1 cellular context compared by ENCODE assay signal in the genomic region with DNA sequence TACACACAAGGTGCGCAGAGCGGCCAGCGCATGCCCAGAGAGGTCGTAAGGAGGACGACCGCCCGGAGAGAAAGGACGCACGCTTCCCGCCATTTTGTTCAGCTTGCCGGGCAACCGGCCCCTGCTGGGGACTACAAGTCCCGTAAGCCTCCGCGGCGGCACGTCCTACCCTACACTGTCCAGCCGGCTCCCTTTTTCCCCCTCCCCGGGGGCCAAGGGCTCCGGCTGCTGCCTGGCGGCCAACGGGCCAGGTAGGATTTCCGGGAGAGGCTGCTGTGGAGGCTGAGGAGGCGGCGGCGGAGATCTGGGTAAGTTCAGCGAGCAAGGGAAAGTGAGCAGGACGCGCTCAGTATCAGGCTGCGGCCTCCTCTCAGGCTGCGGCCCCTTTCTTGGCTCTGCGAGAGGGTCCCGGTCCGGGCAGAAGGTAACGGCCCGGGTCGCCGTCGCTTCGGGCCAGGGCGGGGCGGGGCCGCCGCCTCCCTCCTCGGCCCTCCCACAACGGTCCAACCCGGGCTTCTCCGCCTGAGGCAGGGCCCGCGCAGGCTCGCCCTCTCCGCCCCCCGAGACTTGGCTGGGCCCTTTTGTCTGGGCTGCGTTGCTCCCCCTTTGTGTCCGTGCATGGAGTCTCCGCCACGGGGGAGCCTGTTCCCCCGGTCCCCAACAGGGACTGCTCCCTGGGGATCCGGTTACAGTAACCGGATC.
TF ChIP-seq lines count a peak whose summit lies in the region.

TSS of gene PHACTR4 (plus strand) at position 223 of the 702 bp plus-strand sequence. CDS start 37,708 bp downstream, outside the sequence.

TF ChIP-seq in HepG2, 621 proteins besides CTCF, POLR2A, EP300 and RAD21 (continued from another document and continues in another):
- TF ChIP-seq PATZ1 (CRISPR knock-in tag; IDR thresholded peaks at IDR 0.05) = peak; percentile 93
- TF ChIP-seq, protein P1, sequence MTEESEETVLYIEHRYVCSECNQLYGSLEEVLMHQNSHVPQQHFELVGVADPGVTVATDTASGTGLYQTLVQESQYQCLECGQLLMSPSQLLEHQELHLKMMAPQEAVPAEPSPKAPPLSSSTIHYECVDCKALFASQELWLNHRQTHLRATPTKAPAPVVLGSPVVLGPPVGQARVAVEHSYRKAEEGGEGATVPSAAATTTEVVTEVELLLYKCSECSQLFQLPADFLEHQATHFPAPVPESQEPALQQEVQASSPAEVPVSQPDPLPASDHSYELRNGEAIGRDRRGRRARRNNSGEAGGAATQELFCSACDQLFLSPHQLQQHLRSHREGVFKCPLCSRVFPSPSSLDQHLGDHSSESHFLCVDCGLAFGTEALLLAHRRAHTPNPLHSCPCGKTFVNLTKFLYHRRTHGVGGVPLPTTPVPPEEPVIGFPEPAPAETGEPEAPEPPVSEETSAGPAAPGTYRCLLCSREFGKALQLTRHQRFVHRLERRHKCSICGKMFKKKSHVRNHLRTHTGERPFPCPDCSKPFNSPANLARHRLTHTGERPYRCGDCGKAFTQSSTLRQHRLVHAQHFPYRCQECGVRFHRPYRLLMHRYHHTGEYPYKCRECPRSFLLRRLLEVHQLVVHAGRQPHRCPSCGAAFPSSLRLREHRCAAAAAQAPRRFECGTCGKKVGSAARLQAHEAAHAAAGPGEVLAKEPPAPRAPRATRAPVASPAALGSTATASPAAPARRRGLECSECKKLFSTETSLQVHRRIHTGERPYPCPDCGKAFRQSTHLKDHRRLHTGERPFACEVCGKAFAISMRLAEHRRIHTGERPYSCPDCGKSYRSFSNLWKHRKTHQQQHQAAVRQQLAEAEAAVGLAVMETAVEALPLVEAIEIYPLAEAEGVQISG (CRISPR knock-in tag; IDR thresholded peaks at IDR 0.05) = peak; percentile 84
- TF ChIP-seq TBX3 (IDR thresholded peaks at IDR 0.05; ENCODE audit: borderline replicate concordance) = no peak
- TF ChIP-seq ZNF510 (CRISPR knock-in tag; IDR thresholded peaks at IDR 0.05; ENCODE audit: low read depth) = no peak
- TF ChIP-seq ZNF772 (CRISPR knock-in tag; IDR thresholded peaks at IDR 0.05) = peak; percentile 66; the same call in 1 of the 2 replicates
- TF ChIP-seq, protein P2, sequence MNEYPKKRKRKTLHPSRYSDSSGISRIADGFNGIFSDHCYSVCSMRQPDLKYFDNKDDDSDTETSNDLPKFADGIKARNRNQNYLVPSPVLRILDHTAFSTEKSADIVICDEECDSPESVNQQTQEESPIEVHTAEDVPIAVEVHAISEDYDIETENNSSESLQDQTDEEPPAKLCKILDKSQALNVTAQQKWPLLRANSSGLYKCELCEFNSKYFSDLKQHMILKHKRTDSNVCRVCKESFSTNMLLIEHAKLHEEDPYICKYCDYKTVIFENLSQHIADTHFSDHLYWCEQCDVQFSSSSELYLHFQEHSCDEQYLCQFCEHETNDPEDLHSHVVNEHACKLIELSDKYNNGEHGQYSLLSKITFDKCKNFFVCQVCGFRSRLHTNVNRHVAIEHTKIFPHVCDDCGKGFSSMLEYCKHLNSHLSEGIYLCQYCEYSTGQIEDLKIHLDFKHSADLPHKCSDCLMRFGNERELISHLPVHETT (CRISPR knock-in tag; conservative IDR thresholded peaks at IDR 0.05) = no peak; the same call in 1 of the 2 replicates
- peak; percentile 92 for TF ChIP-seq ZNF687 (CRISPR knock-in tag; IDR thresholded peaks at IDR 0.05)
- TF ChIP-seq LRRFIP1 (CRISPR knock-in tag; conservative IDR thresholded peaks at IDR 0.05) = no peak
- TF ChIP-seq ZBTB38 (CRISPR knock-in tag; IDR thresholded peaks at IDR 0.05) = peak; percentile 54; the same call in 1 of the 2 replicates
- TF ChIP-seq TEAD3 (CRISPR knock-in tag; optimal IDR thresholded peaks at IDR 0.05; ENCODE audit: borderline replicate concordance) = peak; percentile 38
- TF ChIP-seq PBX3 (CRISPR knock-in tag; IDR thresholded peaks at IDR 0.05; ENCODE audit: borderline replicate concordance) = no peak
- no peak for TF ChIP-seq ZNF713 (CRISPR knock-in tag; IDR thresholded peaks at IDR 0.05)
- TF ChIP-seq, protein P3, sequence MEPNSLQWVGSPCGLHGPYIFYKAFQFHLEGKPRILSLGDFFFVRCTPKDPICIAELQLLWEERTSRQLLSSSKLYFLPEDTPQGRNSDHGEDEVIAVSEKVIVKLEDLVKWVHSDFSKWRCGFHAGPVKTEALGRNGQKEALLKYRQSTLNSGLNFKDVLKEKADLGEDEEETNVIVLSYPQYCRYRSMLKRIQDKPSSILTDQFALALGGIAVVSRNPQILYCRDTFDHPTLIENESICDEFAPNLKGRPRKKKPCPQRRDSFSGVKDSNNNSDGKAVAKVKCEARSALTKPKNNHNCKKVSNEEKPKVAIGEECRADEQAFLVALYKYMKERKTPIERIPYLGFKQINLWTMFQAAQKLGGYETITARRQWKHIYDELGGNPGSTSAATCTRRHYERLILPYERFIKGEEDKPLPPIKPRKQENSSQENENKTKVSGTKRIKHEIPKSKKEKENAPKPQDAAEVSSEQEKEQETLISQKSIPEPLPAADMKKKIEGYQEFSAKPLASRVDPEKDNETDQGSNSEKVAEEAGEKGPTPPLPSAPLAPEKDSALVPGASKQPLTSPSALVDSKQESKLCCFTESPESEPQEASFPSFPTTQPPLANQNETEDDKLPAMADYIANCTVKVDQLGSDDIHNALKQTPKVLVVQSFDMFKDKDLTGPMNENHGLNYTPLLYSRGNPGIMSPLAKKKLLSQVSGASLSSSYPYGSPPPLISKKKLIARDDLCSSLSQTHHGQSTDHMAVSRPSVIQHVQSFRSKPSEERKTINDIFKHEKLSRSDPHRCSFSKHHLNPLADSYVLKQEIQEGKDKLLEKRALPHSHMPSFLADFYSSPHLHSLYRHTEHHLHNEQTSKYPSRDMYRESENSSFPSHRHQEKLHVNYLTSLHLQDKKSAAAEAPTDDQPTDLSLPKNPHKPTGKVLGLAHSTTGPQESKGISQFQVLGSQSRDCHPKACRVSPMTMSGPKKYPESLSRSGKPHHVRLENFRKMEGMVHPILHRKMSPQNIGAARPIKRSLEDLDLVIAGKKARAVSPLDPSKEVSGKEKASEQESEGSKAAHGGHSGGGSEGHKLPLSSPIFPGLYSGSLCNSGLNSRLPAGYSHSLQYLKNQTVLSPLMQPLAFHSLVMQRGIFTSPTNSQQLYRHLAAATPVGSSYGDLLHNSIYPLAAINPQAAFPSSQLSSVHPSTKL (CRISPR knock-in tag; IDR thresholded peaks at IDR 0.05) = peak; percentile 49; the same call in 1 of the 2 replicates
- TF ChIP-seq ZUFSP (CRISPR knock-in tag; IDR thresholded peaks at IDR 0.05; ENCODE audit: borderline replicate concordance) = no peak
- no peak for TF ChIP-seq SYNCRIP (IDR thresholded peaks at IDR 0.05; ENCODE audit: insufficient read depth, low read depth, low read length)
- TF ChIP-seq, protein P4, sequence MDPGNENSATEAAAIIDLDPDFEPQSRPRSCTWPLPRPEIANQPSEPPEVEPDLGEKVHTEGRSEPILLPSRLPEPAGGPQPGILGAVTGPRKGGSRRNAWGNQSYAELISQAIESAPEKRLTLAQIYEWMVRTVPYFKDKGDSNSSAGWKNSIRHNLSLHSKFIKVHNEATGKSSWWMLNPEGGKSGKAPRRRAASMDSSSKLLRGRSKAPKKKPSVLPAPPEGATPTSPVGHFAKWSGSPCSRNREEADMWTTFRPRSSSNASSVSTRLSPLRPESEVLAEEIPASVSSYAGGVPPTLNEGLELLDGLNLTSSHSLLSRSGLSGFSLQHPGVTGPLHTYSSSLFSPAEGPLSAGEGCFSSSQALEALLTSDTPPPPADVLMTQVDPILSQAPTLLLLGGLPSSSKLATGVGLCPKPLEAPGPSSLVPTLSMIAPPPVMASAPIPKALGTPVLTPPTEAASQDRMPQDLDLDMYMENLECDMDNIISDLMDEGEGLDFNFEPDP (CRISPR knock-in tag; conservative IDR thresholded peaks at IDR 0.05) = 0 out of 2 replicates have a peak, but pooled peaks have one; percentile 90
- no peak for TF ChIP-seq MLLT10 (CRISPR knock-in tag; IDR thresholded peaks at IDR 0.05)
- no peak for TF ChIP-seq MYNN (CRISPR knock-in tag; IDR thresholded peaks at IDR 0.05; ENCODE audit: low read depth)
- TF ChIP-seq, protein P5, sequence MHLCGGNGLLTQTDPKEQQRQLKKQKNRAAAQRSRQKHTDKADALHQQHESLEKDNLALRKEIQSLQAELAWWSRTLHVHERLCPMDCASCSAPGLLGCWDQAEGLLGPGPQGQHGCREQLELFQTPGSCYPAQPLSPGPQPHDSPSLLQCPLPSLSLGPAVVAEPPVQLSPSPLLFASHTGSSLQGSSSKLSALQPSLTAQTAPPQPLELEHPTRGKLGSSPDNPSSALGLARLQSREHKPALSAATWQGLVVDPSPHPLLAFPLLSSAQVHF (CRISPR knock-in tag; IDR thresholded peaks at IDR 0.05) = peak; percentile 75; the same call in 1 of the 2 replicates
